ENCODE assay signal across 8 cellular contexts in the genomic region with DNA sequence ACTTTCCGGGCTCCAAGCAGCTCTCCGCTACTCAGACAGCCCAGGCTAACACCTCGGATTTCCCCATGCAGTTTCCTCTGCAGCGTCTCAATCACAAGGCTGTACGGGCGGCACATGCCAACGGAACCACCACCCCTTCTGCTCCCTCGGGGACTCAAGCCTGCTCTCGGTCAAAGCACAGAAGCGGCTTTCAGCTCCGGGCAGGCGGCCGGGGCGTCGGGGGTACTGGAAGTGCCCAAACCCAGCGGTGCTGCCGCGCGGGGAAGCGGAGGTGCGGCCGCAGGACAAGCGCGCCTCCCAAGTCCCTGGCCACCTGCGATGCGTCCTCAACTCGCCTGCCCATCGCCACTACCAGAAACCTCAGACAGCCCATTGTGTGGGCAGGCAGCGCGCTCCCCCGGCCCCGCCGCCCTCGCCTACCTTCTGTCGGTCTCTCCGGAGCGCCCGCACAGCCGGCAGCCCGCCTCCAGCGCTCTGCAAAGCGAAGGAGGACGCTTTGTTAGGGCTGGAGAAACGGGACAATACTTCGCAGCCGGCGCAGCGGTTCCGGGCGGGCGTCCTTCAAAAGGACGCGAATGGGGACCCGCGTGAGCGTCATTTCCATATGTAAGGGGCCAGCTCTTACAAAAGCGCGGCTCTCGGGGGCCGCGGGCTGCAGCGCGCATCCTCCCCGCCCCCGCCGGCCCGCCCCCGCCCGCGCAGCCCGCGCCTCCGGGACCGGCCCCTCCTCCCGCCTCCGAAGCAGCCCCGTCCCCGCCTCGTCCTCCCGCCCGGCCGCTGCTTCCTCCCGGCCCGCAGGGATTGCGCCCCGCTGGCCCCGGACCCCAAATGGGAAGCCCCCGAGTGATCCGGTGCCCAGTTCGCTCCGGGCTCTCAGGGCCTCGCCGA. TPM values are rescaled to one million over a fixed set of nuclear protein-coding genes. Genes with fewer than 3 reads are reported as not detected.
DNase-seq lines count a peak whose midpoint lies in the region; ATAC-seq, FAIRE-seq and TF ChIP-seq lines count a peak whose summit lies in the region.

No MANE protein-coding gene starts in this region.

- no peak for FAIRE-seq in HTR-8/SVneo (lab: Jason Lieb, UNC)

- no peaks in the 10 kb centered on the region for H3K36me3 Mint-ChIP-seq in Caco-2 (ENCODE audit: insufficient read depth, unreplicated experiment)
- H3K36me3 Mint-ChIP-seq in activated naive CD4-positive, alpha-beta T cell treated with anti-CD3 and anti-CD28 coated beads, Interleukin-2, amount 50 U/mL, for 24 hours: peaks cover 6% of the 10 kb centered on the region

- peak; percentile 26 for ATAC-seq in GM21367 (IDR thresholded peaks at IDR 0.05; ENCODE audit: unreplicated experiment)

- peaks cover 33% of the 10 kb centered on the region for H3K4me1 ChIP-seq in Caco-2
- H3K4me1 ChIP-seq in SJCRH30: no peaks in the 10 kb centered on the region
- H3K4me1 ChIP-seq in cardiac muscle cell (ENCODE audit: low read depth): no peaks in the 10 kb centered on the region
- H3K4me1 ChIP-seq in trophoblast cell (ENCODE audit: control insufficient read depth in 1 of 2, insufficient read depth in 2 of 2, low read length in 2 of 2): peaks cover 4 to 7% of the 10 kb centered on the region in 2 experiments
- no peaks in the 10 kb centered on the region for H3K4me1 ChIP-seq in urinary bladder (ENCODE audit: insufficient read depth)

- POLR2A ChIA-PET in Caco-2 (lab: Charles Lee): interaction anchor here (0.5 kb wide), 1 partner anchor 30 kb away, joined by 13 read pairs; no protein-coding TSS in a partner anchor

- peaks cover 22% of the 10 kb centered on the region for H3K27me3 Mint-ChIP-seq in Caco-2 (ENCODE audit: insufficient read depth, unreplicated experiment)
- H3K27me3 Mint-ChIP-seq in activated naive CD4-positive, alpha-beta T cell treated with anti-CD3 and anti-CD28 coated beads, Interleukin-2, amount 50 U/mL, for 24 hours: no peaks in the 10 kb centered on the region

- H3K4me3 ChIP-seq in Caco-2 (ENCODE audit: low read depth, low read length) (peak overlapping the region; percentile 71), SJCRH30 (peak overlapping the region; percentile 96), cardiac muscle cell (peak overlapping the region; percentile 99), trophoblast cell (ENCODE audit: low read depth, low read length) (peak overlapping the region; percentile 87), urinary bladder (ENCODE audit: low read depth, low read length) (peak overlapping the region; percentile 93)

- peaks cover 3% of the 10 kb centered on the region for H3K79me2 ChIP-seq in trophoblast cell (ENCODE audit: control insufficient read depth, insufficient read depth, low read length, poor library complexity)

- H3K4me1 Mint-ChIP-seq in Caco-2 (ENCODE audit: low read depth, unreplicated experiment): peaks cover 23% of the 10 kb centered on the region
- H3K4me1 Mint-ChIP-seq in activated naive CD4-positive, alpha-beta T cell treated with anti-CD3 and anti-CD28 coated beads, Interleukin-2, amount 50 U/mL, for 24 hours: peaks cover 80% of the 10 kb centered on the region

- H2BK120ac ChIP-seq in trophoblast cell (ENCODE audit: insufficient read depth, low read length, poor library complexity): peak overlapping the region; percentile 85

- TF ChIP-seq CTCF in Caco-2 (IDR thresholded peaks at IDR 0.05; ENCODE audit: insufficient read depth in 1 of 2, low read depth in 1 of 2, low read length in 1 of 2, severe bottlenecking in 1 of 2, unreplicated experiment in 1 of 2) (no peak), cardiac muscle cell (IDR thresholded peaks at IDR 0.05; ENCODE audit: low read depth, low read length) (no peak)

- H2BK12ac ChIP-seq in trophoblast cell (ENCODE audit: low read length): peak overlapping the region; percentile 81

- no peaks in the 10 kb centered on the region for H3K9me3 Mint-ChIP-seq in Caco-2 (ENCODE audit: unreplicated experiment)
- H3K9me3 Mint-ChIP-seq in activated naive CD4-positive, alpha-beta T cell treated with anti-CD3 and anti-CD28 coated beads, Interleukin-2, amount 50 U/mL, for 24 hours: no peaks in the 10 kb centered on the region

- BruUV-seq in Caco-2 (replicated peaks; lab: Mats Ljungman, UMichigan): no TSS peak

- peak overlapping the region; percentile 93 for H3K4me2 ChIP-seq in trophoblast cell (ENCODE audit: low read length)

- no peak overlapping the region for H3K27ac Mint-ChIP-seq in Caco-2 (ENCODE audit: unreplicated experiment)
- peak overlapping the region; percentile 95 for H3K27ac Mint-ChIP-seq in activated naive CD4-positive, alpha-beta T cell treated with anti-CD3 and anti-CD28 coated beads, Interleukin-2, amount 50 U/mL, for 24 hours

- H3K27ac ChIP-seq in SJCRH30: peak overlapping the region; percentile 46; the same call in 1 of the 2 replicates
- peak overlapping the region; percentile 80 for H3K27ac ChIP-seq in cardiac muscle cell
- H3K27ac ChIP-seq in trophoblast cell (ENCODE audit: low read depth, low read length): no peak overlapping the region
- peak overlapping the region; percentile 83 for H3K27ac ChIP-seq in urinary bladder (ENCODE audit: low read depth)

- H3K23ac ChIP-seq in trophoblast cell (ENCODE audit: low read length): no peak overlapping the region

- H4K12ac ChIP-seq in trophoblast cell (ENCODE audit: low read depth, low read length): peak overlapping the region; percentile 87

- H3K4me3 Mint-ChIP-seq in Caco-2 (ENCODE audit: unreplicated experiment): peak overlapping the region; percentile 66
- peak overlapping the region; percentile 98 for H3K4me3 Mint-ChIP-seq in activated naive CD4-positive, alpha-beta T cell treated with anti-CD3 and anti-CD28 coated beads, Interleukin-2, amount 50 U/mL, for 24 hours

- intact Hi-C loops in Caco-2 (cut with micrococcal nuclease; ENCODE audit: unreplicated experiment): no loop called here

- no peak overlapping the region for H2BK5ac ChIP-seq in trophoblast cell (ENCODE audit: low read depth, low read length, poor library complexity)

- H3K27me3 ChIP-seq in Caco-2 (replicated peaks; ENCODE audit: control insufficient read depth, insufficient read depth, low read length) (peaks cover 7% of the 10 kb centered on the region; the same call in 1 of the 2 replicates), SJCRH30 (no peaks in the 10 kb centered on the region), cardiac muscle cell (peaks cover 72% of the 10 kb centered on the region), trophoblast cell (ENCODE audit: insufficient read depth, low read length) (peaks cover 22% of the 10 kb centered on the region)

- no peaks in the 10 kb centered on the region for H3K9me3 ChIP-seq in Caco-2
- H3K9me3 ChIP-seq in SJCRH30 (replicated peaks): no peaks in the 10 kb centered on the region
- H3K9me3 ChIP-seq in cardiac muscle cell (ENCODE audit: low read depth): no peaks in the 10 kb centered on the region
- no peaks in the 10 kb centered on the region for H3K9me3 ChIP-seq in trophoblast cell (ENCODE audit: insufficient read depth, low read depth, low read length)

- H4K8ac ChIP-seq in trophoblast cell (ENCODE audit: low read depth, low read length): peak overlapping the region; percentile 83

- peak overlapping the region; percentile 92 for H2AFZ ChIP-seq in trophoblast cell (ENCODE audit: insufficient read depth, low read length, poor library complexity)

- CTCF ChIA-PET in Caco-2 (lab: Charles Lee): interaction anchor here (1.0 to 1.6 kb wide), 2 partner anchors 30 kb away, joined by 4 to 9 read pairs; no protein-coding TSS in a partner anchor

- H3K36me3 ChIP-seq in Caco-2 (ENCODE audit: control insufficient read depth, insufficient read depth, low read length): no peaks in the 10 kb centered on the region
- H3K36me3 ChIP-seq in SJCRH30: no peaks in the 10 kb centered on the region
- no peaks in the 10 kb centered on the region for H3K36me3 ChIP-seq in cardiac muscle cell
- no peaks in the 10 kb centered on the region for H3K36me3 ChIP-seq in trophoblast cell (ENCODE audit: control insufficient read depth in 1 of 2, insufficient read depth in 2 of 2, low read length in 2 of 2)
- no peaks in the 10 kb centered on the region for H3K36me3 ChIP-seq in urinary bladder (ENCODE audit: insufficient read depth)

- H3K4ac ChIP-seq in trophoblast cell (ENCODE audit: low read depth, low read length): peak overlapping the region; percentile 58

- H2AK5ac ChIP-seq in trophoblast cell (ENCODE audit: low read length): no peak overlapping the region

- H3K18ac ChIP-seq in trophoblast cell (ENCODE audit: low read length): peak overlapping the region; percentile 64

- H3K14ac ChIP-seq in trophoblast cell (ENCODE audit: low read length): peak overlapping the region; percentile 93

- peak overlapping the region; percentile 89 for H4K91ac ChIP-seq in trophoblast cell (ENCODE audit: low read depth, low read length)

- H3K9ac ChIP-seq in trophoblast cell (ENCODE audit: low read length): peak overlapping the region; percentile 89

- DNase-seq in Caco-2 (peak; percentile 43), HTR-8/SVneo (ENCODE audit: insufficient read length, low spot score) (peak; percentile 32), SJCRH30 (peak; percentile 44 to 58), cardiac muscle cell (ENCODE audit: low read depth in 1 of 2, low spot score in 1 of 2) (peak; percentile 49 to 73), trophoblast cell (peak; percentile 20 to 55)

- WGBS in trophoblast cell (ENCODE audit: extremely low coverage, insufficient coverage, insufficient read length): no CpG with 5 or more reads among the region's 93 CpGs
- whole genome bisulfite sequencing in urinary bladder: under 1% methylated on average over 93 of the region's 93 CpGs

- H3K79me1 ChIP-seq in trophoblast cell (ENCODE audit: low read length): peaks cover 6% of the 10 kb centered on the region

RNA-seq across cellular contexts. Expression of a gene that starts 0.7 kb away (rescaled TPM):
- 11.2 and 16.9 TPM in 2 replicates for total RNA-seq in Caco-2 (2022)
- 28.8 and 34.3 TPM in 2 replicates for total RNA-seq in SJCRH30 (2014; rRNA removed; shearing (Covaris generic))
- total RNA-seq in cardiac muscle cell: 14.9 and 35.5 TPM in 2 replicates
- polyA plus RNA-seq in cardiac muscle cell: 12.1 and 13.2 TPM in 2 replicates
- polyA plus RNA-seq in trophoblast cell (2013): 9.6 TPM in 2 replicates
- total RNA-seq in urinary bladder: 46.8 TPM
- polyA plus RNA-seq in urinary bladder: 11.3 TPM

RNA-seq across cellular contexts. Expression of a gene that starts 41.6 kb away (rescaled TPM):
- total RNA-seq in Caco-2 (2022) (not detected in 2 replicates), cardiac muscle cell (not detected in 2 replicates), urinary bladder (not detected)
- total RNA-seq in SJCRH30 (2014; rRNA removed; shearing (Covaris generic)): not detected in 2 replicates
- polyA plus RNA-seq in cardiac muscle cell (0.94 and 1.2 TPM in 2 replicates), urinary bladder (not detected)
- not detected in 2 replicates for polyA plus RNA-seq in trophoblast cell (2013)
